Comparison of ENCODE assay signal across 9 cellular contexts in genomic region chr1:51636765-51637522, GRCh38. TPM values are rescaled to one million over a fixed set of nuclear protein-coding genes. Genes with fewer than 3 reads are reported as not detected.
DNase-seq lines count a peak whose midpoint lies in the region; ATAC-seq and TF ChIP-seq lines count a peak whose summit lies in the region.
"Had no signal": no experiment of that assay in that cellular context is flagged by ENCODE, and none has a peak within 500 bp of the region (broad histone marks: within the 10 kb centered on the region; RNA-seq: fewer than 3 reads in every experiment).

No MANE protein-coding gene starts in this region.

- H3K36me3 ChIP-seq in tibial artery, result no peaks in the 10 kb centered on the region

- H3K27me3 ChIP-seq in tibial artery, result no peaks in the 10 kb centered on the region

- peak overlapping the region; percentile 81 to 85 for H3K27ac ChIP-seq in tibial artery

- peaks cover 0 to 96% (median 50%) of the 10 kb centered on the region in 4 donors for H3K4me1 ChIP-seq in tibial artery

- no peaks in the 10 kb centered on the region for H3K9me3 ChIP-seq in tibial artery

- intact Hi-C loops in left ventricle myocardium superior (cut with micrococcal nuclease), result no loop called here
- intact Hi-C loops in tibial artery (cut with DNase I; ENCODE audit: low total_unique reads), result no loop called here

- no peak for TF ChIP-seq CTCF in tibial artery (IDR thresholded peaks at IDR 0.05)

- ATAC-seq in left ventricle myocardium superior, result peak; percentile 66
- ATAC-seq in HG03045 (IDR thresholded peaks at IDR 0.05; ENCODE audit: unreplicated experiment), result no peak

- DNase-seq in NCI-H2171 treated with DMSO at 0.1 percent for 48 hours (lab: John Stamatoyannopoulos, UW), result peak; percentile 4
- DNase-seq in NCI-H2171 (lab: John Stamatoyannopoulos, UW), result no peak
- peak; percentile 63 for DNase-seq in amniotic stem cell (lab: John Stamatoyannopoulos, UW)
- DNase-seq in left ventricle myocardium superior, result no peak
- DNase-seq in tibial artery, result peak; percentile 86 to 90
- no peak for DNase-seq in SW480 (ENCODE audit: low spot score)
- DNase-seq in NCI-H524 (lab: John Stamatoyannopoulos, UW), result no peak
- DNase-seq: stimulated activated CD4-positive, alpha-beta T cell treated with anti-CD3 and anti-CD28 coated beads, Interleukin-4, amount 100 ng/mL, for 4 hours had no signal

- H3K4me3 ChIP-seq in tibial artery, result no peak overlapping the region

RNA-seq across cellular contexts. Expression of gene OSBPL9, which starts 20.1 kb away (rescaled TPM):
- total RNA-seq in left ventricle myocardium superior, result 52.3 TPM

Comparison
In these comparisons a context has a peak if more than half of its experiments do, and no peak if none do; other contexts are left out.
1. DNase-seq: peak in NCI-H2171 treated with DMSO at 0.1 percent for 48 hours (single experiment), amniotic stem cell (single experiment) and tibial artery (2 of 2); none in NCI-H2171 (single experiment), left ventricle myocardium superior (single experiment), SW480 (single experiment) and NCI-H524 (0 of 2).